Comparison of ENCODE assay signal across 17 cellular contexts in the genomic region with DNA sequence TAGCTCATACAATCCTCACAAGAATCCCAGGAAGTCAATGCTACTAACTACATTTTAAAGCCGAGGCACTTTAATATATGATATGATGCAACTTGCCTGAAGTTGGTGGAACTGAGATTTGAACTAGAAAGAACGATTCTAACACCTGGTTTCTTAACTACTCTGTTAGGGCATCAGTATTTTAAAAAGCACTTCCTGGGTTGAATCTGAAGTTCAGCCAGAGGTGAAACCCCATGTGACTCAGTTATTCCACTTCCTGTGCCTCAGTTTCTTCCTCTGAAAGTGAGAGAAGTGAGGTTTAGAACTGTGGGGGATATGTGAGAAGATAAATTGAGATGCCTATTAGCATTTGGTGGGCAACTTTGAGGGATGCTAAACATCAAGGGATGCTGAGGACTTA.
DNase-seq lines count a peak whose midpoint lies in the region; ATAC-seq and TF ChIP-seq lines count a peak whose summit lies in the region.
"Had no signal": no experiment of that assay in that cellular context is flagged by ENCODE, and none has a peak within 500 bp of the region (broad histone marks: within the 10 kb centered on the region; RNA-seq: fewer than 3 reads in every experiment).

No MANE protein-coding gene starts in this region.

- H3K27ac ChIP-seq in right atrium auricular region = no peak overlapping the region
- H3K27ac ChIP-seq: SJSA1 had no signal

- H3K27me3 ChIP-seq in right atrium auricular region = no peaks in the 10 kb centered on the region
- H3K27me3 ChIP-seq: SJSA1 had no signal

- intact Hi-C loops in activated naive CD4-positive, alpha-beta T cell treated with anti-CD3 and anti-CD28 coated beads for 36 hours (cut with micrococcal nuclease) = loop anchor here (1.0 to 5.0 kb wide), 5 partner anchors 217 to 592 kb away; partner anchors contain the start of gene PCTP
- intact Hi-C loops in activated T-helper 1 cell treated with anti-CD3 and anti-CD28 coated beads, Interleukin-12 subunit alpha, Interleukin-12 subunit beta, Interleukin-2, Interleukin-4 antibody, amounts not matched to agents 30 ng/mL and 10 ng/mL and 1 ng/mL, durations not matched to agents 14 hours and 24 hours and 36 hours (cut with micrococcal nuclease) = loop anchor here (1.0 to 10.0 kb wide), 4 partner anchors 271 to 761 kb away; no protein-coding TSS in a partner anchor
- intact Hi-C loops in left cardiac atrium (cut with DNase I) = no loop called here

- DNase-seq in activated naive CD4-positive, alpha-beta T cell treated with anti-CD3 and anti-CD28 coated beads for 36 hours = peak; percentile 64
- DNase-seq in activated naive CD4-positive, alpha-beta T cell treated with anti-CD3 and anti-CD28 coated beads, Interleukin-2, amount 50 U/mL, for 16 hours = no peak
- no peak for DNase-seq in activated T-helper 1 cell treated with anti-CD3 and anti-CD28 coated beads, Interleukin-12 subunit alpha, Interleukin-12 subunit beta, Interleukin-2, Interleukin-4 antibody, amounts not matched to agents 30 ng/mL and 10 ng/mL and 1 ng/mL, durations not matched to agents 14 hours and 24 hours and 36 hours (ENCODE audit: low spot score)
- DNase-seq in left cardiac atrium = no peak
- no peak for DNase-seq in GOT3 (lab: John Stamatoyannopoulos, UW)
- no peak for DNase-seq in right atrium auricular region (ENCODE audit: low spot score)
- DNase-seq: GF-D8, KBM-7, NCI-H1048, NCI-H146, NCI-H2081, NCI-H510A, NCI-H82 had no signal

- H3K27ac Mint-ChIP-seq in activated naive CD4-positive, alpha-beta T cell treated with anti-CD3 and anti-CD28 coated beads for 36 hours = no peak overlapping the region
- peak overlapping the region; percentile 66 for H3K27ac Mint-ChIP-seq in activated T-helper 1 cell treated with anti-CD3 and anti-CD28 coated beads, Interleukin-12 subunit alpha, Interleukin-12 subunit beta, Interleukin-2, Interleukin-4 antibody, amounts not matched to agents 30 ng/mL and 10 ng/mL and 1 ng/mL, durations not matched to agents 14 hours and 24 hours and 36 hours
- H3K27ac Mint-ChIP-seq: CD14-positive monocyte had no signal

- CTCF ChIA-PET in activated naive CD4-positive, alpha-beta T cell treated with anti-CD3 and anti-CD28 coated beads for 36 hours (lab: Charles Lee) = no interaction called here

- peaks cover 3% of the 10 kb centered on the region for H3K27me3 Mint-ChIP-seq in activated naive CD4-positive, alpha-beta T cell treated with anti-CD3 and anti-CD28 coated beads for 36 hours (ENCODE audit: low read depth)
- no peaks in the 10 kb centered on the region for H3K27me3 Mint-ChIP-seq in activated T-helper 1 cell treated with anti-CD3 and anti-CD28 coated beads, Interleukin-12 subunit alpha, Interleukin-12 subunit beta, Interleukin-2, Interleukin-4 antibody, amounts not matched to agents 30 ng/mL and 10 ng/mL and 1 ng/mL, durations not matched to agents 14 hours and 24 hours and 36 hours (ENCODE audit: insufficient read depth)

- H3K4me1 Mint-ChIP-seq in activated naive CD4-positive, alpha-beta T cell treated with anti-CD3 and anti-CD28 coated beads for 36 hours (ENCODE audit: low read depth) = peaks cover 50% of the 10 kb centered on the region
- H3K4me1 Mint-ChIP-seq in activated T-helper 1 cell treated with anti-CD3 and anti-CD28 coated beads, Interleukin-12 subunit alpha, Interleukin-12 subunit beta, Interleukin-2, Interleukin-4 antibody, amounts not matched to agents 30 ng/mL and 10 ng/mL and 1 ng/mL, durations not matched to agents 14 hours and 24 hours and 36 hours (ENCODE audit: low read depth) = peaks cover 30% of the 10 kb centered on the region

- no peaks in the 10 kb centered on the region for H3K36me3 Mint-ChIP-seq in activated naive CD4-positive, alpha-beta T cell treated with anti-CD3 and anti-CD28 coated beads for 36 hours (ENCODE audit: low read depth)
- peaks cover 2% of the 10 kb centered on the region for H3K36me3 Mint-ChIP-seq in activated T-helper 1 cell treated with anti-CD3 and anti-CD28 coated beads, Interleukin-12 subunit alpha, Interleukin-12 subunit beta, Interleukin-2, Interleukin-4 antibody, amounts not matched to agents 30 ng/mL and 10 ng/mL and 1 ng/mL, durations not matched to agents 14 hours and 24 hours and 36 hours (ENCODE audit: low read depth)
- H3K36me3 Mint-ChIP-seq: CD14-positive monocyte had no signal

- ATAC-seq in GM19351 (IDR thresholded peaks at IDR 0.05; ENCODE audit: unreplicated experiment) (peak; percentile 71), left cardiac atrium (no peak)
- ATAC-seq: HCT116 had no signal

- no peaks in the 10 kb centered on the region for H3K36me3 ChIP-seq in right atrium auricular region
- H3K36me3 ChIP-seq: SJSA1 had no signal

- no peaks in the 10 kb centered on the region for H3K9me3 ChIP-seq in right atrium auricular region
- H3K9me3 ChIP-seq: SJSA1 had no signal

- no peak overlapping the region for H3K4me3 Mint-ChIP-seq in activated naive CD4-positive, alpha-beta T cell treated with anti-CD3 and anti-CD28 coated beads for 36 hours
- H3K4me3 Mint-ChIP-seq in activated T-helper 1 cell treated with anti-CD3 and anti-CD28 coated beads, Interleukin-12 subunit alpha, Interleukin-12 subunit beta, Interleukin-2, Interleukin-4 antibody, amounts not matched to agents 30 ng/mL and 10 ng/mL and 1 ng/mL, durations not matched to agents 14 hours and 24 hours and 36 hours = no peak overlapping the region
- H3K4me3 Mint-ChIP-seq: CD14-positive monocyte had no signal

- H3K4me1 ChIP-seq in right atrium auricular region = no peaks in the 10 kb centered on the region

- H3K9me3 Mint-ChIP-seq in activated naive CD4-positive, alpha-beta T cell treated with anti-CD3 and anti-CD28 coated beads for 36 hours = no peaks in the 10 kb centered on the region
- peaks cover 6% of the 10 kb centered on the region for H3K9me3 Mint-ChIP-seq in activated T-helper 1 cell treated with anti-CD3 and anti-CD28 coated beads, Interleukin-12 subunit alpha, Interleukin-12 subunit beta, Interleukin-2, Interleukin-4 antibody, amounts not matched to agents 30 ng/mL and 10 ng/mL and 1 ng/mL, durations not matched to agents 14 hours and 24 hours and 36 hours
- H3K9me3 Mint-ChIP-seq: CD14-positive monocyte had no signal

- no peak for TF ChIP-seq CTCF in right atrium auricular region (IDR thresholded peaks at IDR 0.05)

- no peak overlapping the region for H3K4me3 ChIP-seq in right atrium auricular region
- H3K4me3 ChIP-seq: SJSA1 had no signal

Comparison
In these comparisons a context has a peak if more than half of its experiments do, and no peak if none do; other contexts are left out.
1. intact Hi-C loops: an anchor here in activated naive CD4-positive, alpha-beta T cell treated with anti-CD3 and anti-CD28 coated beads for 36 hours (1.0 to 5.0 kb wide) and activated T-helper 1 cell treated with anti-CD3 and anti-CD28 coated beads, Interleukin-12 subunit alpha, Interleukin-12 subunit beta, Interleukin-2, Interleukin-4 antibody, amounts not matched to agents 30 ng/mL and 10 ng/mL and 1 ng/mL, durations not matched to agents 14 hours and 24 hours and 36 hours (1.0 to 10.0 kb wide); none called in left cardiac atrium.